Comparison of ENCODE assay signal across 8 cellular contexts in the genomic region with DNA sequence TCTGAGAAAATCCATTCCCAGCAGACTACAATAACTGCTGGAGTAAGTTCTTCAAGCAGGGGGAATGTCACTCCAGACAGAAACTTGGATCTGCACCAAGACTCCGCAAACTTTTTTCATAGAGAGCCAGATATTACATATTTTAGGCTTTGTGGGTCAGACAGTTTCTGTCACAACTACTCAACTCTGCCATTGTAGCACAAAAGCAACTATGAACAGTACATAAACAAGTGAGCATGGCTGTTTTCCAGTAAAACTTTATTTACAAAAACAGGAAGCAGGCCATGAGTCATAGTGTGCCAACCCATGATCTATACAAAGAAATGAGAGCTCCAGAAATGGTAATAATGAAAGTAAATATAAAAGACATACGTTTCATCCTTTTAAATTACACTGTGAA.
DNase-seq lines count a peak whose midpoint lies in the region; ATAC-seq and TF ChIP-seq lines count a peak whose summit lies in the region.
"Had no signal": no experiment of that assay in that cellular context is flagged by ENCODE, and none has a peak within 500 bp of the region (broad histone marks: within the 10 kb centered on the region; RNA-seq: fewer than 3 reads in every experiment).

No MANE protein-coding gene starts in this region.

- no peak overlapping the region for H3K4me3 ChIP-seq in GM12865 (ENCODE audit: low read depth, low read length)
- peak overlapping the region; percentile 14 for H3K4me3 ChIP-seq in adipocyte (ENCODE audit: low read length)
- H3K4me3 ChIP-seq in mesenchymal stem cell (ENCODE audit: insufficient read depth in 1 of 2, low read depth in 1 of 2, low read length in 2 of 2): no peak overlapping the region
- H3K4me3 ChIP-seq in ascending aorta: no peak overlapping the region
- H3K4me3 ChIP-seq: GM23248 had no signal

- no peak overlapping the region for H2BK5ac ChIP-seq in mesenchymal stem cell (ENCODE audit: low read depth, low read length, poor library complexity, severe bottlenecking)

- no peak overlapping the region for H3K23ac ChIP-seq in mesenchymal stem cell (ENCODE audit: low read length in 2 of 2)

- H4K8ac ChIP-seq in mesenchymal stem cell (ENCODE audit: low read length): no peak overlapping the region

- H3K27ac ChIP-seq in mesenchymal stem cell (ENCODE audit: low read length, poor library complexity, severe bottlenecking): no peak overlapping the region
- peak overlapping the region in 1 of 2 donors; percentile 5 for H3K27ac ChIP-seq in ascending aorta
- H3K27ac ChIP-seq: GM23248 had no signal

- 100% methylated on average over 1 of the region's 2 CpGs for WGBS in mesenchymal stem cell

- H3K9ac ChIP-seq in adipocyte (ENCODE audit: low read length) (no peak overlapping the region), mesenchymal stem cell (ENCODE audit: low read length) (no peak overlapping the region)
- H3K9ac ChIP-seq: GM23248 had no signal

- no peak for TF ChIP-seq CTCF in GM12865 (IDR thresholded peaks at IDR 0.05; ENCODE audit: insufficient read depth, low read depth, low read length, missing control alignments)
- no peak for TF ChIP-seq CTCF in ascending aorta (IDR thresholded peaks at IDR 0.05)

- DNase-seq in GM12865 (ENCODE audit: low read depth): peak; percentile 72
- DNase-seq in adipocyte (ENCODE audit: low read depth): no peak
- peak; percentile 62 for DNase-seq in mesenchymal stem cell
- no peak for DNase-seq in ascending aorta (ENCODE audit: low spot score in 2 of 2)
- DNase-seq in NCI-H2107 (lab: John Stamatoyannopoulos, UW): no peak
- DNase-seq: GM23248 had no signal

- no peak overlapping the region for H4K91ac ChIP-seq in mesenchymal stem cell (ENCODE audit: low read length)

- no peak overlapping the region for H2BK120ac ChIP-seq in mesenchymal stem cell (ENCODE audit: low read depth, low read length)

- H3K9me3 ChIP-seq in adipocyte (ENCODE audit: control insufficient read depth, low read length) (peaks cover 15% of the 10 kb centered on the region), mesenchymal stem cell (ENCODE audit: control insufficient read depth, low read length) (peaks cover 15% of the 10 kb centered on the region), ascending aorta (peaks cover 8 to 15% of the 10 kb centered on the region in 2 donors)

- H3K4me2 ChIP-seq in mesenchymal stem cell (ENCODE audit: low read length, poor library complexity, severe bottlenecking): no peak overlapping the region

- H3K14ac ChIP-seq in mesenchymal stem cell (ENCODE audit: low read length in 2 of 2): no peak overlapping the region

- no peak overlapping the region for H2BK15ac ChIP-seq in mesenchymal stem cell (ENCODE audit: low read depth, poor library complexity, severe bottlenecking)

- no peak overlapping the region for H2BK12ac ChIP-seq in mesenchymal stem cell (ENCODE audit: low read length in 2 of 2)

- intact Hi-C loops in ascending aorta (cut with DNase I): no loop called here

- no peak overlapping the region for H3K18ac ChIP-seq in mesenchymal stem cell (ENCODE audit: low read depth in 1 of 2, low read length in 2 of 2)

- H2AK5ac ChIP-seq in mesenchymal stem cell (ENCODE audit: low read length, severe bottlenecking): no peak overlapping the region

- H3K36me3 ChIP-seq in adipocyte (ENCODE audit: control insufficient read depth, insufficient read depth, low read length, severe bottlenecking): no peaks in the 10 kb centered on the region
- H3K36me3 ChIP-seq in mesenchymal stem cell (ENCODE audit: control insufficient read depth in 1 of 2, insufficient read depth in 2 of 2, low read depth in 1 of 2, low read length in 2 of 2): peaks cover 7% of the 10 kb centered on the region in 2 experiments
- peaks cover 0 to 3% of the 10 kb centered on the region in 2 donors for H3K36me3 ChIP-seq in ascending aorta

- no peak overlapping the region for H3K4ac ChIP-seq in mesenchymal stem cell (ENCODE audit: low read depth in 1 of 2, low read length in 2 of 2)

- no peaks in the 10 kb centered on the region for H3K27me3 ChIP-seq in adipocyte (replicated peaks; ENCODE audit: control insufficient read depth, insufficient read depth, low read length)
- no peaks in the 10 kb centered on the region for H3K27me3 ChIP-seq in mesenchymal stem cell (ENCODE audit: control insufficient read depth in 1 of 2, insufficient read depth in 1 of 2, low read length in 2 of 2)
- no peaks in the 10 kb centered on the region for H3K27me3 ChIP-seq in ascending aorta

- peaks cover 26% of the 10 kb centered on the region for H3K79me1 ChIP-seq in mesenchymal stem cell (replicated peaks; ENCODE audit: low read length, poor library complexity, severe bottlenecking)

- no peak overlapping the region for H2AFZ ChIP-seq in mesenchymal stem cell (ENCODE audit: low read depth, low read length)
- H2AFZ ChIP-seq: GM23248 had no signal

- ATAC-seq in HG03521 (IDR thresholded peaks at IDR 0.05; ENCODE audit: unreplicated experiment): peak; percentile 54
- ATAC-seq in HG02840 (IDR thresholded peaks at IDR 0.05; ENCODE audit: low FRiP score, unreplicated experiment): no peak

- H3K4me1 ChIP-seq in adipocyte (ENCODE audit: control insufficient read depth, insufficient read depth, low read length): peaks cover 38% of the 10 kb centered on the region
- peaks cover 2% of the 10 kb centered on the region for H3K4me1 ChIP-seq in mesenchymal stem cell (ENCODE audit: control insufficient read depth, insufficient read depth, low read depth, low read length)
- peaks cover 0 to 36% of the 10 kb centered on the region in 2 donors for H3K4me1 ChIP-seq in ascending aorta

Comparison
In these comparisons a context has a peak if more than half of its experiments do, and no peak if none do; other contexts are left out.
1. DNase-seq: peak in GM12865 (single experiment) and mesenchymal stem cell (single experiment); none in adipocyte (single experiment), ascending aorta (0 of 2) and NCI-H2107 (single experiment).